ENCODE assay signal across 26 cellular contexts in the genomic region with DNA sequence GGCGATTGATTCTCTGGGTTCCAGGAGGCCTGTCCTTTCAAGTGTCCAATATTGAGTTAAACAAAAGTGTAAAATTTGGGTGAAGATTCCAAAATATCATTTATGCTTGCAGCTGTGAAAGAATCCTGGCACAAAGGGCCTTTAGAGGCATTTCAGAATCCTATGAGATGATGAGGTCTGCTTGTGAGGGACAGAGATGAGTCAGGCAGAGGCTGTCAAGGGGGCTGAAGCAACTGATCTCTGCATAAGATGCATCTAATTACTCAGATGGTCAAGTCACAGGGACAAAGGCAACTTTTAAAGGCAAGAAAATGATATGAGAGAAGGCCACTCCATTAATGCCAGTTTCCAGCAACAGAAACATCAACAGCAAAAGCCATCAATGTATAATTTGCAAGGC.
DNase-seq lines count a peak whose midpoint lies in the region; ATAC-seq, FAIRE-seq and TF ChIP-seq lines count a peak whose summit lies in the region.
"Had no signal": no experiment of that assay in that cellular context is flagged by ENCODE, and none has a peak within 500 bp of the region (broad histone marks: within the 10 kb centered on the region; RNA-seq: fewer than 3 reads in every experiment).

No MANE protein-coding gene starts in this region.

- TF ChIP-seq CTCF in choroid plexus epithelial cell (conservative IDR thresholded peaks at IDR 0.05; ENCODE audit: low read depth, low read length) = no peak
- TF ChIP-seq CTCF in neural crest cell (conservative IDR thresholded peaks at IDR 0.05) = no peak

- H3K9me3 Mint-ChIP-seq in neural crest cell = no peaks in the 10 kb centered on the region
- H3K9me3 Mint-ChIP-seq: CD4-positive, alpha-beta T cell; stimulated activated effector memory CD8-positive, alpha-beta T cell treated with anti-CD3 and anti-CD28 coated beads, Interleukin-12 subunit alpha, Interleukin-12 subunit beta, amount 100 ng/mL, for 72 hours had no signal

- no peak for ATAC-seq in HG02884 (IDR thresholded peaks at IDR 0.05; ENCODE audit: unreplicated experiment)
- ATAC-seq: foreskin keratinocyte had no signal

- peaks cover 7% of the 10 kb centered on the region for H3K36me3 Mint-ChIP-seq in neural crest cell (ENCODE audit: low read depth)
- H3K36me3 Mint-ChIP-seq: activated CD4-positive, alpha-beta memory T cell treated with anti-CD3 and anti-CD28 coated beads for 36 hours; stimulated activated effector memory CD8-positive, alpha-beta T cell treated with anti-CD3 and anti-CD28 coated beads, Interleukin-12 subunit alpha, Interleukin-12 subunit beta, amount 100 ng/mL, for 72 hours had no signal

- peaks cover 13% of the 10 kb centered on the region for H3K4me1 Mint-ChIP-seq in neural crest cell
- H3K4me1 Mint-ChIP-seq: stimulated activated effector memory CD8-positive, alpha-beta T cell treated with anti-CD3 and anti-CD28 coated beads, Interleukin-12 subunit alpha, Interleukin-12 subunit beta, amount 100 ng/mL, for 72 hours had no signal

- H3K27ac Mint-ChIP-seq in neural crest cell (ENCODE audit: unreplicated experiment) = peak overlapping the region; percentile 64
- H3K27ac Mint-ChIP-seq: activated CD4-positive, alpha-beta memory T cell treated with anti-CD3 and anti-CD28 coated beads for 36 hours; CD4-positive, alpha-beta T cell; nephron progenitor cell; stimulated activated effector memory CD8-positive, alpha-beta T cell treated with anti-CD3 and anti-CD28 coated beads, Interleukin-12 subunit alpha, Interleukin-12 subunit beta, amount 100 ng/mL, for 72 hours had no signal

- no peak for FAIRE-seq in frontal cortex (lab: Jason Lieb, UNC)
- FAIRE-seq: H54, islet of Langerhans had no signal

- no peak overlapping the region for H3K4me3 ChIP-seq in choroid plexus epithelial cell (ENCODE audit: low read depth, low read length)
- H3K4me3 ChIP-seq: breast epithelium, hepatocyte had no signal

- no peaks in the 10 kb centered on the region for H3K27me3 Mint-ChIP-seq in neural crest cell (ENCODE audit: low read depth)

- no peak overlapping the region for H3K4me3 Mint-ChIP-seq in neural crest cell
- H3K4me3 Mint-ChIP-seq: activated CD4-positive, alpha-beta memory T cell treated with anti-CD3 and anti-CD28 coated beads for 36 hours; CD4-positive, alpha-beta T cell; nephron progenitor cell; stimulated activated effector memory CD8-positive, alpha-beta T cell treated with anti-CD3 and anti-CD28 coated beads, Interleukin-12 subunit alpha, Interleukin-12 subunit beta, amount 100 ng/mL, for 72 hours had no signal

- peak; percentile 63 for DNase-seq in ELR (ENCODE audit: low read depth)
- peak; percentile 51 for DNase-seq in HT1080 (ENCODE audit: low read depth)
- peak; percentile 14 for DNase-seq in choroid plexus epithelial cell (ENCODE audit: low read depth)
- DNase-seq in neural crest cell (ENCODE audit: low read depth, low spot score) = no peak
- no peak for DNase-seq in stimulated activated CD4-positive, alpha-beta T cell treated with anti-CD3 and anti-CD28 coated beads, Interleukin-4, amount 100 ng/mL, for 24 hours
- DNase-seq in dedifferentiated amniotic fluid mesenchymal stem cell (ENCODE audit: extremely low spot score) = no peak
- DNase-seq in frontal cortex (ENCODE audit: low spot score in 2 of 2) = no peak
- DNase-seq: activated CD4-positive, alpha-beta memory T cell treated with anti-CD3 and anti-CD28 coated beads for 36 hours; activated CD4-positive, CD25-positive, alpha-beta regulatory T cell; activated gamma-delta T cell; CD4-positive, alpha-beta T cell; dermis blood vessel endothelial cell; DMS79 treated with DMSO at 0.1 percent for 48 hours; foreskin keratinocyte; midbrain; NCI-H1092; NCI-H187 treated with DMSO at 0.1 percent for 48 hours; nephron progenitor cell; stimulated activated CD4-positive, alpha-beta T cell treated with anti-CD3 and anti-CD28 coated beads, Interleukin-1b, Interleukin-23, amount 100 ng/mL, for 48 hours; SW 1271 had no signal

Comparison
In these comparisons a context has a peak if more than half of its experiments do, and no peak if none do; other contexts are left out.
1. DNase-seq: peak in ELR (single experiment), HT1080 (single experiment) and choroid plexus epithelial cell (single experiment); none in neural crest cell (single experiment), stimulated activated CD4-positive, alpha-beta T cell treated with anti-CD3 and anti-CD28 coated beads, Interleukin-4, amount 100 ng/mL, for 24 hours (single experiment), dedifferentiated amniotic fluid mesenchymal stem cell (single experiment) and frontal cortex (0 of 2).